1 cellular context compared by ENCODE assay signal in the genomic region with DNA sequence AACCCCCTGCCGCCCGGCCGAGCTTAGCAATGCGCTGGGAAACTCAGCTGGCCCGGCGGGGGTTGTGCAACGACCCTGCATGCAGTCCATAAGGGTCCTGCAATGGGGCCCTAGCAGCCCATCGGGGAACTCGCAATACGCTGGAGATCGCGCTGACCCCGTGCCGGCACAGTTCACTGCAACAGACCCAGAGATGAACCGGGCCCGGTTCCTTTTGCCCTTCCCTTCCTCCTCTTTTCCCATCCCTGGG.
TF ChIP-seq lines count a peak whose summit lies in the region.

No MANE protein-coding gene starts in this region.

TF ChIP-seq in H1, 55 proteins besides CTCF, POLR2A, EP300 and RAD21:
- TF ChIP-seq CEBPB (IDR thresholded peaks at IDR 0.05; ENCODE audit: low read depth, low read length) (peak; percentile 48; the same call in 1 of the 2 replicates), YY1 (IDR thresholded peaks at IDR 0.05; ENCODE audit: low read depth, low read length) (no peak), ASH2L (IDR thresholded peaks at IDR 0.05; ENCODE audit: low read length) (peak; percentile 22), CREB1 (IDR thresholded peaks at IDR 0.05) (0 out of 2 replicates have a peak, but pooled peaks have one; percentile 3)
